1 cellular context compared by ENCODE assay signal in genomic region chr12:27868165-27868564, GRCh38.
TF ChIP-seq lines count a peak whose summit lies in the region.

No MANE protein-coding gene starts in this region.

TF ChIP-seq in IMR-90, 13 proteins besides CTCF, POLR2A, EP300 and RAD21 (continued from another document):
- TF ChIP-seq, protein P1, sequence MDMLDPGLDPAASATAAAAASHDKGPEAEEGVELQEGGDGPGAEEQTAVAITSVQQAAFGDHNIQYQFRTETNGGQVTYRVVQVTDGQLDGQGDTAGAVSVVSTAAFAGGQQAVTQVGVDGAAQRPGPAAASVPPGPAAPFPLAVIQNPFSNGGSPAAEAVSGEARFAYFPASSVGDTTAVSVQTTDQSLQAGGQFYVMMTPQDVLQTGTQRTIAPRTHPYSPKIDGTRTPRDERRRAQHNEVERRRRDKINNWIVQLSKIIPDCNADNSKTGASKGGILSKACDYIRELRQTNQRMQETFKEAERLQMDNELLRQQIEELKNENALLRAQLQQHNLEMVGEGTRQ (IDR thresholded peaks at IDR 0.05; ENCODE audit: low read depth, low read length), result no peak
- no peak for TF ChIP-seq MAZ (IDR thresholded peaks at IDR 0.05; ENCODE audit: borderline replicate concordance, low read depth, low read length)
- TF ChIP-seq CHD1 (IDR thresholded peaks at IDR 0.05; ENCODE audit: low read depth, low read length), result no peak
- TF ChIP-seq CEBPB (IDR thresholded peaks at IDR 0.05; ENCODE audit: low read depth, low read length), result peak; percentile 90
- TF ChIP-seq BHLHE40 (IDR thresholded peaks at IDR 0.05; ENCODE audit: low read depth, low read length), result no peak
